Comparison of ENCODE assay signal across 22 cellular contexts in genomic region chr3:139108253-139108969, GRCh38.
DNase-seq lines count a peak whose midpoint lies in the region; ATAC-seq and TF ChIP-seq lines count a peak whose summit lies in the region.
"Had no signal": no experiment of that assay in that cellular context is flagged by ENCODE, and none has a peak within 500 bp of the region (broad histone marks: within the 10 kb centered on the region; RNA-seq: fewer than 3 reads in every experiment).

No MANE protein-coding gene starts in this region.

- H3K4me1 Mint-ChIP-seq in progenitor cell of endocrine pancreas (ENCODE audit: low read depth): peaks cover 6% of the 10 kb centered on the region
- H3K4me1 Mint-ChIP-seq: GM23338 had no signal

- H3K4me3 ChIP-seq in left ventricle myocardium inferior: no peak overlapping the region
- H3K4me3 ChIP-seq: BLaER1, GM23338, MG63 had no signal

- ATAC-seq in GM21367 (IDR thresholded peaks at IDR 0.05; ENCODE audit: unreplicated experiment) (no peak), GM18868 (IDR thresholded peaks at IDR 0.05; ENCODE audit: unreplicated experiment) (no peak), GM21515 (IDR thresholded peaks at IDR 0.05; ENCODE audit: unreplicated experiment) (no peak)
- ATAC-seq: GM23338, HCT116, PC-3 had no signal

- intact Hi-C loops in cardiac septum (cut with DNase I) (no loop called here), left ventricle myocardium inferior (cut with micrococcal nuclease) (no loop called here)

- H3K36me3 ChIP-seq in left ventricle myocardium inferior: no peaks in the 10 kb centered on the region
- H3K36me3 ChIP-seq: BLaER1, MG63 had no signal

- H3K27ac ChIP-seq in left ventricle myocardium inferior (replicated peaks): no peak overlapping the region
- H3K27ac ChIP-seq: BLaER1 had no signal

- H3K27me3 Mint-ChIP-seq in progenitor cell of endocrine pancreas: peaks cover 41% of the 10 kb centered on the region

- DNase-seq in cardiac septum (ENCODE audit: low spot score) (peak; percentile 62), left ventricle myocardium inferior (no peak), islet precursor cell (peak; percentile 13), progenitor cell of endocrine pancreas (ENCODE audit: low spot score, unreplicated experiment) (peak; percentile 5)
- DNase-seq: CD4-positive, CD25-positive, alpha-beta regulatory T cell; DMS153; IMR-90; KG1; MG63; NCI-H1105 treated with DMSO at 0.1 percent for 48 hours; NCI-H146; NCI-H1930; NCI-H2107; NCI-H446 treated with DMSO at 0.1 percent for 48 hours; NK-92 treated with Interleukin-12 subunit alpha and Interleukin-12 subunit beta, amount 100 ng/mL, for 24 hours; PC-3 had no signal

- no peaks in the 10 kb centered on the region for H3K36me3 Mint-ChIP-seq in progenitor cell of endocrine pancreas (ENCODE audit: insufficient read depth)
- H3K36me3 Mint-ChIP-seq: CD4-positive, CD25-positive, alpha-beta regulatory T cell had no signal

- H3K27ac Mint-ChIP-seq in progenitor cell of endocrine pancreas: no peak overlapping the region
- H3K27ac Mint-ChIP-seq: CD4-positive, CD25-positive, alpha-beta regulatory T cell; GM23338 had no signal

- peaks cover 31% of the 10 kb centered on the region for H3K27me3 ChIP-seq in left ventricle myocardium inferior (ENCODE audit: low read depth)
- H3K27me3 ChIP-seq: BLaER1, MG63 had no signal

- peaks cover 3% of the 10 kb centered on the region for H3K4me1 ChIP-seq in left ventricle myocardium inferior
- H3K4me1 ChIP-seq: BLaER1 had no signal

- no peak for TF ChIP-seq CTCF in left ventricle myocardium inferior (IDR thresholded peaks at IDR 0.05; ENCODE audit: borderline replicate concordance)
- TF ChIP-seq CTCF in progenitor cell of endocrine pancreas (IDR thresholded peaks at IDR 0.05; ENCODE audit: unreplicated experiment): no peak

- no peaks in the 10 kb centered on the region for H3K9me3 ChIP-seq in left ventricle myocardium inferior (replicated peaks)
- H3K9me3 ChIP-seq: BLaER1, MG63 had no signal

- no peak overlapping the region for H3K4me3 Mint-ChIP-seq in progenitor cell of endocrine pancreas (ENCODE audit: low read depth)
- H3K4me3 Mint-ChIP-seq: CD4-positive, CD25-positive, alpha-beta regulatory T cell; GM23338 had no signal

- no peaks in the 10 kb centered on the region for H3K9me3 Mint-ChIP-seq in progenitor cell of endocrine pancreas (ENCODE audit: low read depth)
- H3K9me3 Mint-ChIP-seq: CD4-positive, CD25-positive, alpha-beta regulatory T cell; GM23338 had no signal
